18 cellular contexts compared by ENCODE assay signal in genomic region chr9:86054695-86055094, GRCh38. TPM values are rescaled to one million over a fixed set of nuclear protein-coding genes. Genes with fewer than 3 reads are reported as not detected.
DNase-seq lines count a peak whose midpoint lies in the region; ATAC-seq and TF ChIP-seq lines count a peak whose summit lies in the region.
"Had no signal": no experiment of that assay in that cellular context is flagged by ENCODE, and none has a peak within 500 bp of the region (broad histone marks: within the 10 kb centered on the region; RNA-seq: fewer than 3 reads in every experiment).

No MANE protein-coding gene starts in this region.

- ATAC-seq in left lobe of liver = peak; percentile 17
- ATAC-seq in activated CD4-positive, alpha-beta T cell treated with anti-CD3 and anti-CD28 coated beads for 36 hours = no peak
- ATAC-seq in activated CD8-positive, alpha-beta T cell treated with anti-CD3 and anti-CD28 coated beads for 36 hours = no peak
- ATAC-seq: GM23338, HCT116 had no signal

- no peak overlapping the region for H3K4me3 ChIP-seq in LNCaP clone FGC (ENCODE audit: low read depth, low read length)
- H3K4me3 ChIP-seq: GM23338 had no signal

- POLR2A ChIA-PET in activated CD4-positive, alpha-beta T cell treated with anti-CD3 and anti-CD28 coated beads for 36 hours (lab: Charles Lee) = no interaction called here
- POLR2A ChIA-PET in activated CD8-positive, alpha-beta T cell treated with anti-CD3 and anti-CD28 coated beads for 36 hours (lab: Charles Lee) = no interaction called here

- H3K27me3 Mint-ChIP-seq in activated CD4-positive, alpha-beta T cell treated with anti-CD3 and anti-CD28 coated beads for 36 hours = peaks cover 2% of the 10 kb centered on the region
- H3K27me3 Mint-ChIP-seq in activated CD8-positive, alpha-beta T cell treated with anti-CD3 and anti-CD28 coated beads for 36 hours = no peaks in the 10 kb centered on the region

- H3K36me3 Mint-ChIP-seq in activated CD4-positive, alpha-beta T cell treated with anti-CD3 and anti-CD28 coated beads for 36 hours (ENCODE audit: low read depth) = no peaks in the 10 kb centered on the region
- H3K36me3 Mint-ChIP-seq in activated CD8-positive, alpha-beta T cell treated with anti-CD3 and anti-CD28 coated beads for 36 hours (ENCODE audit: low read depth) = no peaks in the 10 kb centered on the region
- H3K36me3 Mint-ChIP-seq: CD4-positive, alpha-beta memory T cell had no signal

- intact Hi-C loops in activated CD4-positive, alpha-beta T cell treated with anti-CD3 and anti-CD28 coated beads for 36 hours (cut with DNase I, micrococcal nuclease) = no loop called here
- intact Hi-C loops in activated CD8-positive, alpha-beta T cell treated with anti-CD3 and anti-CD28 coated beads for 36 hours (cut with micrococcal nuclease) = no loop called here

- no peaks in the 10 kb centered on the region for H3K4me1 Mint-ChIP-seq in activated CD4-positive, alpha-beta T cell treated with anti-CD3 and anti-CD28 coated beads for 36 hours
- H3K4me1 Mint-ChIP-seq in activated CD8-positive, alpha-beta T cell treated with anti-CD3 and anti-CD28 coated beads for 36 hours (ENCODE audit: low read depth) = no peaks in the 10 kb centered on the region
- H3K4me1 Mint-ChIP-seq: CD4-positive, alpha-beta memory T cell; GM23338; IgD-negative memory B cell had no signal

- peak overlapping the region; percentile 78 for H3K27ac ChIP-seq in VCaP

- DNase-seq in LNCaP clone FGC (ENCODE audit: low read depth) (peak; percentile 94), left lobe of liver (ENCODE audit: low spot score) (no peak), DMS114 treated with DMSO at 0.1 percent for 48 hours (lab: John Stamatoyannopoulos, UW; ENCODE audit: unreplicated experiment) (no peak)
- DNase-seq in activated CD8-positive, alpha-beta memory T cell treated with anti-CD3 and anti-CD28 coated beads for 24 hours = no peak
- DNase-seq in activated CD4-positive, alpha-beta T cell treated with anti-CD3 and anti-CD28 coated beads for 36 hours = no peak
- no peak for DNase-seq in activated CD8-positive, alpha-beta T cell treated with anti-CD3 and anti-CD28 coated beads for 36 hours
- DNase-seq: ACHN; AML-193; CD4-positive, alpha-beta memory T cell; DMS79 treated with DMSO at 0.1 percent for 48 hours; GF-D8; H7; HFFc6 had no signal

- CTCF ChIA-PET in activated CD4-positive, alpha-beta T cell treated with anti-CD3 and anti-CD28 coated beads for 36 hours (lab: Charles Lee) = no interaction called here
- CTCF ChIA-PET in activated CD8-positive, alpha-beta T cell treated with anti-CD3 and anti-CD28 coated beads for 36 hours (lab: Charles Lee) = no interaction called here

- TF ChIP-seq CTCF in LNCaP clone FGC (IDR thresholded peaks at IDR 0.05; ENCODE audit: control insufficient read depth, extremely low read depth, insufficient read depth) (no peak), VCaP (conservative IDR thresholded peaks at IDR 0.05) (no peak)
- TF ChIP-seq CTCF in activated CD8-positive, alpha-beta T cell treated with anti-CD3 and anti-CD28 coated beads for 36 hours (IDR thresholded peaks at IDR 0.05) = no peak

- no peaks in the 10 kb centered on the region for H3K9me3 Mint-ChIP-seq in activated CD4-positive, alpha-beta T cell treated with anti-CD3 and anti-CD28 coated beads for 36 hours (ENCODE audit: low read depth)
- no peaks in the 10 kb centered on the region for H3K9me3 Mint-ChIP-seq in activated CD8-positive, alpha-beta T cell treated with anti-CD3 and anti-CD28 coated beads for 36 hours
- H3K9me3 Mint-ChIP-seq: CD14-positive monocyte; CD4-positive, alpha-beta memory T cell; GM23338; HFFc6; IgD-negative memory B cell had no signal

- H3K27ac Mint-ChIP-seq in activated CD4-positive, alpha-beta T cell treated with anti-CD3 and anti-CD28 coated beads for 36 hours = no peak overlapping the region
- H3K27ac Mint-ChIP-seq in activated CD8-positive, alpha-beta T cell treated with anti-CD3 and anti-CD28 coated beads for 36 hours = no peak overlapping the region
- H3K27ac Mint-ChIP-seq: CD14-positive monocyte; CD4-positive, alpha-beta memory T cell; GM23338; HFFc6; IgD-negative memory B cell had no signal

- no peak overlapping the region for H3K4me3 Mint-ChIP-seq in activated CD4-positive, alpha-beta T cell treated with anti-CD3 and anti-CD28 coated beads for 36 hours
- no peak overlapping the region for H3K4me3 Mint-ChIP-seq in activated CD8-positive, alpha-beta T cell treated with anti-CD3 and anti-CD28 coated beads for 36 hours
- H3K4me3 Mint-ChIP-seq: CD14-positive monocyte; CD4-positive, alpha-beta memory T cell; GM23338; HFFc6; IgD-negative memory B cell had no signal

RNA-seq across cellular contexts. Expression of gene GOLM1, which starts 44.7 kb away (rescaled TPM):
- total RNA-seq in left lobe of liver = 5.7 TPM
- 1 to 10 TPM; 1.2 to 1.4 TPM for total RNA-seq in activated CD4-positive, alpha-beta T cell treated with anti-CD3 and anti-CD28 coated beads for 36 hours
- 1 to 10 TPM; 2.7 TPM for total RNA-seq in activated CD8-positive, alpha-beta T cell treated with anti-CD3 and anti-CD28 coated beads for 36 hours
- total RNA-seq: CD4-positive, alpha-beta memory T cell had no signal
